14 cellular contexts compared by ENCODE assay signal in the genomic region with DNA sequence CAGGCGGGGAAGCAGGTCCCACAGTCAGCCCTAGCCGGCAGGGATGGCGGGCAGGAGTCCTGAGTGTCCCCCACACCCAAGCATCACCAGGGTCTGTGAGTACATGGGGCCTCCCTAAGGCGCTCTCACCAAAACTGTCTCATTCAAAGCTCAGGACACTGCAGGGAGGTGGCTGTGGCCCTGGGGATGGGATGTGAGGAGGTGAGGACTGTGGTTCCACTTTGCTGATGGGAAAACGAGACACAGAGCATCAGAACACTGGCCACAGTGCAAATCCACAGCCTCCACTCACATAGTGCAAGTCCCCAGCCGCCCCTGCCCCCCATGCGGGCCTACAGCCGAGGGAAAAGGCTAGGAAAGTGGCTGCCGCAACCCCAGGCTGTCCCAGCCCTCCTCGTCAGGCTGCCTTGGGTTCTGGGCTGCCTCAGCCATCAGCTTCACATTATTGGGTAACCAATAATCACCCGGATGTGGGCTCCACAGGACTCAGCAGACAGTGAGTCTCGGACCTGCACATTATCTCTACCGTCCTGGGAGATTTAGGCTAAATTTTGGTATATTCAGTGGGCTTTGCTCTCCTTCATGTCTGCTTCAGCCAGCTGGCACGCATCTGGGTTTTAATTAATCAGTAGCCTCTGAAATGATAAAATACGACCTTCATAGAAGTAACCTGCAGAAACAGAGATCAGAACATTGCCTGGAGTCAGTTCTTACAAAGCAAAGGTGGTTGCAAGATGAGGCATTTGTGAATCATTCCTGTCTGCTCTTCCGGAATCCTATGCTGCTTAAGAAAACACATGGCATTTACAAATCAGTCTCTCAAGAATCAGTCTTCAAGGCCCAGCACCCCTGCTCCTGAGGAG.
"Had no signal": no experiment of that assay in that cellular context is flagged by ENCODE, and none has a peak within 500 bp of the region (broad histone marks: within the 10 kb centered on the region; RNA-seq: fewer than 3 reads in every experiment).

No MANE protein-coding gene starts in this region.

- H3K27me3 Mint-ChIP-seq: activated naive CD8-positive, alpha-beta T cell treated with anti-CD3 and anti-CD28 coated beads, Interleukin-2, amount 10 ng/mL, durations not matched to agents 7 days and 5 days had no signal

- H3K27ac Mint-ChIP-seq: activated naive CD8-positive, alpha-beta T cell treated with anti-CD3 and anti-CD28 coated beads, Interleukin-2, amount 10 ng/mL, durations not matched to agents 7 days and 5 days; T-helper 2 cell treated with Interferon-gamma antibody and Interleukin-4, amounts not matched to agents 5 μg/mL and 100 μg/mL, for 36 hours had no signal

- H3K36me3 ChIP-seq: ascending aorta, cardiac muscle cell, heart right ventricle, tibial artery had no signal

- H2AFZ ChIP-seq: parathyroid adenoma had no signal

- DNase-seq: activated gamma-delta T cell; activated naive CD8-positive, alpha-beta T cell treated with anti-CD3 and anti-CD28 coated beads, Interleukin-2, amount 10 ng/mL, durations not matched to agents 7 days and 5 days; foreskin melanocyte; heart right ventricle; midbrain; stimulated activated CD4-positive, alpha-beta T cell treated with anti-CD3 and anti-CD28 coated beads, Interleukin-15, amount 100 ng/mL, for 24 hours; stimulated activated CD4-positive, alpha-beta T cell treated with anti-CD3 and anti-CD28 coated beads, Interleukin-4, amount 100 ng/mL, for 4 hours; SW 1271 had no signal

- H3K4me3 ChIP-seq: ascending aorta, cardiac muscle cell, heart right ventricle, tibial artery had no signal

- ATAC-seq: activated CD4-positive, CD25-positive, alpha-beta regulatory T cell treated with anti-CD3 and anti-CD28 coated beads, Interleukin-2, amount 50 U/mL, for 24 hours; heart right ventricle had no signal

- H3K27ac ChIP-seq: ascending aorta, cardiac muscle cell, heart right ventricle, parathyroid adenoma, tibial artery had no signal

- H3K79me2 ChIP-seq: parathyroid adenoma had no signal

- H3K36me3 Mint-ChIP-seq: activated naive CD8-positive, alpha-beta T cell treated with anti-CD3 and anti-CD28 coated beads, Interleukin-2, amount 10 ng/mL, durations not matched to agents 7 days and 5 days had no signal

- H3K9ac ChIP-seq: parathyroid adenoma had no signal

- H3K9me3 ChIP-seq: ascending aorta, heart right ventricle, tibial artery had no signal

- H3K4me1 Mint-ChIP-seq: activated naive CD8-positive, alpha-beta T cell treated with anti-CD3 and anti-CD28 coated beads, Interleukin-2, amount 10 ng/mL, durations not matched to agents 7 days and 5 days had no signal

- H3K4me3 Mint-ChIP-seq: activated naive CD8-positive, alpha-beta T cell treated with anti-CD3 and anti-CD28 coated beads, Interleukin-2, amount 10 ng/mL, durations not matched to agents 7 days and 5 days; T-helper 2 cell treated with Interferon-gamma antibody and Interleukin-4, amounts not matched to agents 5 μg/mL and 100 μg/mL, for 36 hours had no signal

- H3K27me3 ChIP-seq: ascending aorta, cardiac muscle cell had no signal

- H3K4me1 ChIP-seq: ascending aorta, heart right ventricle, parathyroid adenoma, tibial artery had no signal
